In the genomic region with DNA sequence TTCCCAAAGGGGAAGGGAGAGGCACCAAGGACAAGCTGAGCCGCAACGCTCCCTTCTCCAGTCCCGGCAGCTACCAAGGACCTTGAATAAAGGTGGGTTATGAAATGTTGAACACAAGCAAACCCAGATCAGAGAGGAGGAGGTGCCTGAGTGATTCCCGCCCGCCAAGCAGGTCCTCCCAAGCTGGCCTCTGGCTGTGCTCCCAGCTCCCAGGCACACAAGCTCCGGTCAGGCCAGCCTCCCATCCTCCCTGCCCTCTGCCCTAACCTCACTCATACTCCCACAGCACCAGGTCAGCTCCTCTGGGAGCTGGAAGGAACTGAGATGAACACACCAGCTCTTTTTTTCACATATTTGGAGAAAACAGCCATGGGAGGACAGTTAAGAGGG, we compare ENCODE assay signal across 7 cellular contexts. TPM values are rescaled to one million over a fixed set of nuclear protein-coding genes. Genes with fewer than 3 reads are reported as not detected.
DNase-seq lines count a peak whose midpoint lies in the region; ATAC-seq and FAIRE-seq lines count a peak whose summit lies in the region.

No MANE protein-coding gene starts in this region.

- FAIRE-seq in small intestine (lab: Jason Lieb, UNC) = no peak

- ATAC-seq in left lobe of liver (peak; percentile 63), GM19324 (IDR thresholded peaks at IDR 0.05; ENCODE audit: low FRiP score, unreplicated experiment) (no peak)

- DNase-seq in LHCN-M2 (ENCODE audit: low read depth) (peak; percentile 32), cerebellar cortex (ENCODE audit: low spot score) (peak; percentile 73), left lobe of liver (ENCODE audit: low spot score) (peak; percentile 94), middle frontal gyrus (ENCODE audit: extremely low spot score, low spot score) (no peak), small intestine (no peak)

- peak overlapping the region; percentile 96 for H3K27ac ChIP-seq in subcutaneous abdominal adipose tissue (ENCODE audit: low read depth, low read length)
- H3K27ac ChIP-seq in small intestine (ENCODE audit: low read depth in 1 of 2, low read length in 1 of 2) = peak overlapping the region in 1 of 2 donors; percentile 33

- H3K9ac ChIP-seq in subcutaneous abdominal adipose tissue (ENCODE audit: low read length in 5 of 5) = peak overlapping the region in 4 of 5 donors; percentile 16 to 66 (median 40)

- peaks cover 0 to 3% (median 0%) of the 10 kb centered on the region in 5 donors for H3K27me3 ChIP-seq in subcutaneous abdominal adipose tissue (ENCODE audit: control insufficient read depth in 5 of 5, insufficient read depth in 4 of 5, low read length in 5 of 5)
- no peaks in the 10 kb centered on the region for H3K27me3 ChIP-seq in small intestine (ENCODE audit: control insufficient read depth in 2 of 2, insufficient read depth in 2 of 2, low read length in 2 of 2)

- H3K4me3 ChIP-seq in subcutaneous abdominal adipose tissue (ENCODE audit: low read depth in 1 of 5, low read length in 5 of 5) = peak overlapping the region in 1 of 5 donors; percentile 6
- H3K4me3 ChIP-seq in small intestine (ENCODE audit: low read depth in 1 of 2, low read length in 2 of 2) = no peak overlapping the region

- peaks cover 36 to 88% (median 82%) of the 10 kb centered on the region in 5 donors for H3K4me1 ChIP-seq in subcutaneous abdominal adipose tissue (ENCODE audit: control insufficient read depth in 5 of 5, insufficient read depth in 5 of 5, low read length in 5 of 5)
- peaks cover 2 to 11% of the 10 kb centered on the region in 2 donors for H3K4me1 ChIP-seq in small intestine (ENCODE audit: control insufficient read depth in 2 of 2, insufficient read depth in 1 of 2, low read depth in 1 of 2, low read length in 1 of 2)

- no peaks in the 10 kb centered on the region for H3K9me3 ChIP-seq in subcutaneous abdominal adipose tissue (ENCODE audit: control insufficient read depth in 5 of 5, low read length in 5 of 5)
- no peaks in the 10 kb centered on the region for H3K9me3 ChIP-seq in small intestine (ENCODE audit: control insufficient read depth, low read depth)

- peaks cover 0 to 10% (median 0%) of the 10 kb centered on the region in 5 donors for H3K36me3 ChIP-seq in subcutaneous abdominal adipose tissue (ENCODE audit: control insufficient read depth in 5 of 5, insufficient read depth in 5 of 5, low read length in 5 of 5)
- no peaks in the 10 kb centered on the region for H3K36me3 ChIP-seq in small intestine (ENCODE audit: control insufficient read depth in 2 of 2, insufficient read depth in 2 of 2, low read length in 2 of 2)

- 80 to 92% (median 82%) methylated on average over 6 of the region's 6 CpGs for WGBS in small intestine, 3 donors

RNA-seq across cellular contexts. Expression of gene NAPA, which starts 3.7 kb away (rescaled TPM):
- total RNA-seq in LHCN-M2 (2014; rRNA removed) = 153 and 242 TPM in 2 replicates
- polyA plus RNA-seq in LHCN-M2 (2012) = 130 TPM
- 96.3 TPM for total RNA-seq in left lobe of liver
- 100 to 1,000 TPM in 2 of 3 donors, 10 to 100 TPM in 1; 76.4 to 119 (median 114) TPM for polyA plus RNA-seq in small intestine

RNA-seq across cellular contexts. Expression of gene KPTN, which starts 27.1 kb away (rescaled TPM):
- total RNA-seq in LHCN-M2 (2014; rRNA removed) (8.4 and 8.5 TPM in 2 replicates), left lobe of liver (6.6 TPM)
- 11.0 TPM for polyA plus RNA-seq in LHCN-M2 (2012)
- polyA plus RNA-seq in small intestine = 10 to 100 TPM; 14.8 to 42.7 (median 40.0) TPM

RNA-seq across cellular contexts. Expression of gene SLC8A2, which starts 39.4 kb away (rescaled TPM):
- total RNA-seq in LHCN-M2 (2014; rRNA removed) = 0.06 TPM in 1 of 2 replicates, not detected in the other
- 0.01 TPM for polyA plus RNA-seq in LHCN-M2 (2012)
- 0.10 TPM for total RNA-seq in left lobe of liver
- polyA plus RNA-seq in small intestine = under 1 TPM in 1 of 3 donors, not detected in 2; 0.92 TPM

Comparison
In these comparisons a context has a peak if more than half of its experiments do, and no peak if none do; other contexts are left out.
1. DNase-seq: peak in LHCN-M2 (single experiment), cerebellar cortex (single experiment) and left lobe of liver (single experiment); none in middle frontal gyrus (single experiment) and small intestine (single experiment).